In genomic region chrX:109671170-109671569, GRCh38 we compare ENCODE assay signal across 8 cellular contexts. TPM values are rescaled to one million over a fixed set of nuclear protein-coding genes. Genes with fewer than 3 reads are reported as not detected.
"Had no signal": no experiment of that assay in that cellular context is flagged by ENCODE, and none has a peak within 500 bp of the region (broad histone marks: within the 10 kb centered on the region; RNA-seq: fewer than 3 reads in every experiment).

No MANE protein-coding gene starts in this region.

RNA-seq across cellular contexts. Expression of gene KCNE5, which starts 46.2 kb away (rescaled TPM):
- total RNA-seq: kidney epithelial cell, left colon, left lobe of liver, left ventricle myocardium inferior, left ventricle myocardium superior, lower lobe of right lung, mononuclear cell, mucosa of descending colon had no signal
